8 cellular contexts compared by ENCODE assay signal in the genomic region with DNA sequence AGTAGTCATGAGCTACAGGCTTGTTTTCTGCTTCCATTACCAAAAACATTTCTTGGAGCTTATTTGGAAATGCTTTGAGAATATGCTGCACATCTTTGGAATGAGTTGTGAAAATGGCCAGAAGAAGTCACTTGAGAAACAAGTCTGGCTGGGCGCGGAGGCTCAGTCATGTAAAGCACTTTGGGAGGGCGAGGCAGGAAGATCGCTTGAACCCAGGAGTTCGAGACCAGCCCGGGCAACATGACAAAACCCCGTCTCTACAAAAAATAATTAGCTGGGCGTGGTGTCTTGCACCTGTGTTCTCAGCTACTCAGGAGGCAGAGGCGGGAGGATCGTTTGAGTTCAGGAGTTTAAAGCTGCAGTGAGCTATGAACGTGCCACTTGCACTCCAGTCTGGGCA. TPM values are rescaled to one million over a fixed set of nuclear protein-coding genes. Genes with fewer than 3 reads are reported as not detected.
DNase-seq lines count a peak whose midpoint lies in the region; ATAC-seq and TF ChIP-seq lines count a peak whose summit lies in the region.

No MANE protein-coding gene starts in this region.

- H3K36me3 Mint-ChIP-seq in stimulated activated naive CD8-positive, alpha-beta T cell treated with anti-CD3 and anti-CD28 coated beads, Interleukin-15, Interleukin-2, amounts not matched to agents 100 ng/mL and 50 ng/mL, for 24 hours (ENCODE audit: low read depth): peaks cover 27% of the 10 kb centered on the region

- no peak for TF ChIP-seq CTCF in brain microvascular endothelial cell (IDR thresholded peaks at IDR 0.05; ENCODE audit: low read depth, low read length, missing control alignments)
- TF ChIP-seq CTCF in thyroid gland (IDR thresholded peaks at IDR 0.05): no peak

- H3K9me3 Mint-ChIP-seq in stimulated activated naive CD8-positive, alpha-beta T cell treated with anti-CD3 and anti-CD28 coated beads, Interleukin-15, Interleukin-2, amounts not matched to agents 100 ng/mL and 50 ng/mL, for 24 hours: no peaks in the 10 kb centered on the region

- peaks cover 59% of the 10 kb centered on the region for H3K4me1 Mint-ChIP-seq in stimulated activated naive CD8-positive, alpha-beta T cell treated with anti-CD3 and anti-CD28 coated beads, Interleukin-15, Interleukin-2, amounts not matched to agents 100 ng/mL and 50 ng/mL, for 24 hours (ENCODE audit: low read depth)

- intact Hi-C loops in thyroid gland (cut with DNase I): no loop called here

- H3K9me3 ChIP-seq in mononuclear cell (ENCODE audit: low read depth, low read length): no peaks in the 10 kb centered on the region
- no peaks in the 10 kb centered on the region for H3K9me3 ChIP-seq in thyroid gland

- H3K27ac ChIP-seq in brain microvascular endothelial cell (no peak overlapping the region), thyroid gland (peak overlapping the region in 1 of 3 donors; percentile 92)

- ATAC-seq in stimulated activated naive CD8-positive, alpha-beta T cell treated with anti-CD3 and anti-CD28 coated beads, Interleukin-15, Interleukin-2, amounts not matched to agents 100 U/mL and 50 U/mL, for 24 hours: no peak
- ATAC-seq in GM19455 (IDR thresholded peaks at IDR 0.05; ENCODE audit: unreplicated experiment): no peak

- no peak for TF ChIP-seq POLR2A in thyroid gland (IDR thresholded peaks at IDR 0.05)

- no peaks in the 10 kb centered on the region for H3K27me3 ChIP-seq in brain microvascular endothelial cell (replicated peaks)
- H3K27me3 ChIP-seq in mononuclear cell (ENCODE audit: insufficient read depth, low read length): no peaks in the 10 kb centered on the region
- no peaks in the 10 kb centered on the region for H3K27me3 ChIP-seq in thyroid gland

- peak overlapping the region; percentile 93 for H3K4me3 Mint-ChIP-seq in stimulated activated naive CD8-positive, alpha-beta T cell treated with anti-CD3 and anti-CD28 coated beads, Interleukin-15, Interleukin-2, amounts not matched to agents 100 ng/mL and 50 ng/mL, for 24 hours

- in situ Hi-C loops in brain microvascular endothelial cell (cut with HindIII; ENCODE audit: low pct_ligation_motif_present, low sequenced_read_pairs): no loop called here

- H3K4me3 ChIP-seq in brain microvascular endothelial cell (ENCODE audit: low read depth, low read length) (peak overlapping the region; percentile 91), mononuclear cell (ENCODE audit: low read length) (peak overlapping the region; percentile 78), thyroid gland (replicated peaks in 1 of 3) (peak overlapping the region in 1 of 3 donors; percentile 91)

- H3K36me3 ChIP-seq in brain microvascular endothelial cell (replicated peaks) (peaks cover 8% of the 10 kb centered on the region), thyroid gland (peaks cover 7 to 9% of the 10 kb centered on the region in 2 donors)

- DNase-seq in stimulated activated naive CD8-positive, alpha-beta T cell treated with anti-CD3 and anti-CD28 coated beads, Interleukin-15, Interleukin-2, amounts not matched to agents 100 U/mL and 50 U/mL, for 24 hours: no peak
- no peak for DNase-seq in brain microvascular endothelial cell
- DNase-seq in NCI-H1105 treated with DMSO at 0.1 percent for 48 hours (lab: John Stamatoyannopoulos, UW): no peak
- no peak for DNase-seq in thyroid gland
- DNase-seq in stimulated activated CD4-positive, alpha-beta T cell treated with anti-CD3 and anti-CD28 coated beads, Interleukin-4, amount 100 ng/mL, for 1 hour: no peak

- WGBS in thyroid gland, 2 donors: 26% methylated on average over 10 to 11 of the region's 11 CpGs

- H3K27me3 Mint-ChIP-seq in stimulated activated naive CD8-positive, alpha-beta T cell treated with anti-CD3 and anti-CD28 coated beads, Interleukin-15, Interleukin-2, amounts not matched to agents 100 ng/mL and 50 ng/mL, for 24 hours: no peaks in the 10 kb centered on the region

- peak overlapping the region; percentile 64 for H3K27ac Mint-ChIP-seq in stimulated activated naive CD8-positive, alpha-beta T cell treated with anti-CD3 and anti-CD28 coated beads, Interleukin-15, Interleukin-2, amounts not matched to agents 100 ng/mL and 50 ng/mL, for 24 hours

- peaks cover 53% of the 10 kb centered on the region for H3K4me1 ChIP-seq in mononuclear cell (ENCODE audit: insufficient read depth, low read length)
- H3K4me1 ChIP-seq in thyroid gland: peaks cover 17 to 20% of the 10 kb centered on the region in 2 donors

RNA-seq across cellular contexts. Expression of gene CHCHD1, which starts 0.9 kb away (rescaled TPM):
- total RNA-seq in mononuclear cell (4.7 TPM), thyroid gland (10 to 100 TPM; 14.1 to 57.3 (median 28.9) TPM)

RNA-seq across cellular contexts. Expression of gene ZSWIM8, which starts 4.4 kb away (rescaled TPM):
- 30.7 TPM for total RNA-seq in mononuclear cell
- total RNA-seq in thyroid gland: 100 to 1,000 TPM in 2 of 4 donors, 10 to 100 TPM in 2; 67.2 to 199 (median 108) TPM

RNA-seq across cellular contexts. Expression of gene NDST2, which starts 30.4 kb away (rescaled TPM):
- 66.9 TPM for total RNA-seq in mononuclear cell
- total RNA-seq in thyroid gland: 10 to 100 TPM; 12.1 to 31.0 (median 25.0) TPM

RNA-seq across cellular contexts. Expression of gene SEC24C, which starts 36.8 kb away (rescaled TPM):
- total RNA-seq in mononuclear cell (25.3 TPM), thyroid gland (10 to 100 TPM; 56.2 to 95.2 (median 83.9) TPM)
